In genomic region chr10:84365339-84365881, GRCh38 we compare ENCODE assay signal across 25 cellular contexts.
"Had no signal": no experiment of that assay in that cellular context is flagged by ENCODE, and none has a peak within 500 bp of the region (broad histone marks: within the 10 kb centered on the region; RNA-seq: fewer than 3 reads in every experiment).

No MANE protein-coding gene starts in this region.

- H3K4me1 ChIP-seq: breast epithelium had no signal

- ATAC-seq: activated CD8-positive, alpha-beta memory T cell treated with anti-CD3 and anti-CD28 coated beads, Interleukin-2, amount 10 ng/mL, durations not matched to agents 7 days and 5 days; gastroesophageal sphincter; left ventricle myocardium superior; pancreas; sciatic nerve; upper lobe of right lung had no signal

- H3K27ac Mint-ChIP-seq: activated CD4-positive, alpha-beta memory T cell treated with anti-CD3 and anti-CD28 coated beads for 36 hours; activated CD8-positive, alpha-beta memory T cell treated with anti-CD3 and anti-CD28 coated beads, Interleukin-2, amount 10 ng/mL, durations not matched to agents 7 days and 5 days; activated T-helper 1 cell treated with anti-CD3 and anti-CD28 coated beads, Interleukin-12 subunit alpha, Interleukin-12 subunit beta, Interleukin-2, Interleukin-4 antibody, amounts not matched to agents 30 ng/mL and 10 ng/mL and 1 ng/mL, durations not matched to agents 14 hours and 24 hours and 36 hours; nephron progenitor cell had no signal

- FAIRE-seq: astrocyte, pancreas had no signal

- H3K36me3 ChIP-seq: adrenal gland, breast epithelium, colonic mucosa, esophagus squamous epithelium, gastroesophageal sphincter, pancreas, thyroid gland, upper lobe of right lung had no signal

- H3K4me2 ChIP-seq: smooth muscle cell had no signal

- DNase-seq: activated CD4-positive, alpha-beta memory T cell treated with anti-CD3 and anti-CD28 coated beads for 36 hours; activated CD4-positive, alpha-beta T cell treated with anti-CD3 and anti-CD28 coated beads for 48 hours; activated CD8-positive, alpha-beta memory T cell treated with anti-CD3 and anti-CD28 coated beads, Interleukin-2, amount 10 ng/mL, durations not matched to agents 7 days and 5 days; activated gamma-delta T cell; activated naive CD4-positive, alpha-beta T cell treated with anti-CD3 and anti-CD28 coated beads, Interleukin-2, amount 50 U/mL, for 16 hours; adrenal gland; colonic mucosa; dorsolateral prefrontal cortex; esophagus squamous epithelium; head of caudate nucleus; hypothalamus; left ventricle myocardium superior; nephron progenitor cell; pancreas; stimulated activated CD4-positive, alpha-beta T cell treated with anti-CD3 and anti-CD28 coated beads, Interleukin-15, amount 100 ng/mL, for 24 hours; stimulated activated naive CD4-positive, alpha-beta T cell; thyroid gland; upper lobe of right lung had no signal

- H3K27me3 Mint-ChIP-seq: activated CD4-positive, alpha-beta memory T cell treated with anti-CD3 and anti-CD28 coated beads for 36 hours; activated CD8-positive, alpha-beta memory T cell treated with anti-CD3 and anti-CD28 coated beads, Interleukin-2, amount 10 ng/mL, durations not matched to agents 7 days and 5 days; memory B cell had no signal

- H3K4me3 Mint-ChIP-seq: activated CD4-positive, alpha-beta memory T cell treated with anti-CD3 and anti-CD28 coated beads for 36 hours; activated CD8-positive, alpha-beta memory T cell treated with anti-CD3 and anti-CD28 coated beads, Interleukin-2, amount 10 ng/mL, durations not matched to agents 7 days and 5 days; activated T-helper 1 cell treated with anti-CD3 and anti-CD28 coated beads, Interleukin-12 subunit alpha, Interleukin-12 subunit beta, Interleukin-2, Interleukin-4 antibody, amounts not matched to agents 30 ng/mL and 10 ng/mL and 1 ng/mL, durations not matched to agents 14 hours and 24 hours and 36 hours; memory B cell; nephron progenitor cell had no signal

- H3K27me3 ChIP-seq: adrenal gland, breast epithelium, colonic mucosa, dorsolateral prefrontal cortex, esophagus squamous epithelium, gastroesophageal sphincter, pancreas, thyroid gland, upper lobe of right lung had no signal

- H3K9me3 ChIP-seq: adrenal gland, breast epithelium, colonic mucosa, esophagus squamous epithelium, gastroesophageal sphincter, pancreas, thyroid gland, upper lobe of right lung had no signal

- H3K4me3 ChIP-seq: adrenal gland, breast epithelium, colonic mucosa, dorsolateral prefrontal cortex, esophagus squamous epithelium, gastroesophageal sphincter, pancreas, smooth muscle cell, thyroid gland, upper lobe of right lung had no signal

- H3K9me3 Mint-ChIP-seq: activated CD4-positive, alpha-beta memory T cell treated with anti-CD3 and anti-CD28 coated beads for 36 hours; activated T-helper 1 cell treated with anti-CD3 and anti-CD28 coated beads, Interleukin-12 subunit alpha, Interleukin-12 subunit beta, Interleukin-2, Interleukin-4 antibody, amounts not matched to agents 30 ng/mL and 10 ng/mL and 1 ng/mL, durations not matched to agents 14 hours and 24 hours and 36 hours; nephron progenitor cell had no signal

- H3K27ac ChIP-seq: adrenal gland, breast epithelium, colonic mucosa, dorsolateral prefrontal cortex, esophagus squamous epithelium, gastroesophageal sphincter, pancreas, thyroid gland, upper lobe of right lung had no signal
